9 cellular contexts compared by ENCODE assay signal in genomic region chr18:77068321-77068841, GRCh38.
DNase-seq lines count a peak whose midpoint lies in the region; ATAC-seq and TF ChIP-seq lines count a peak whose summit lies in the region.
"Had no signal": no experiment of that assay in that cellular context is flagged by ENCODE, and none has a peak within 500 bp of the region (broad histone marks: within the 10 kb centered on the region; RNA-seq: fewer than 3 reads in every experiment).

No MANE protein-coding gene starts in this region.

- peak overlapping the region; percentile 77 to 93 (median 84) for H3K27ac ChIP-seq in esophagus squamous epithelium

- peaks cover 54 to 97% (median 76%) of the 10 kb centered on the region in 3 donors for H3K4me1 ChIP-seq in esophagus squamous epithelium

- intact Hi-C loops in esophagus squamous epithelium (cut with DNase I): loop anchor here (10.0 kb wide), 1 partner anchor 66 kb away; the partner anchor contains the start of gene MBP

- peak in 1 of 4 donors; percentile 52 for TF ChIP-seq POLR2A in esophagus squamous epithelium (IDR thresholded peaks at IDR 0.05)

- peaks cover 0 to 16% (median 0%) of the 10 kb centered on the region in 3 donors for H3K36me3 ChIP-seq in esophagus squamous epithelium

- H3K27me3 ChIP-seq in esophagus squamous epithelium: no peaks in the 10 kb centered on the region

- WGBS in esophagus squamous epithelium, 2 donors: 48% methylated on average over 8 of the region's 8 CpGs

- ATAC-seq in GM18511 (IDR thresholded peaks at IDR 0.05; ENCODE audit: unreplicated experiment) (peak; percentile 23), HG02981 (IDR thresholded peaks at IDR 0.05; ENCODE audit: unreplicated experiment) (peak; percentile 28)
- ATAC-seq: K562 had no signal

- H3K4me3 ChIP-seq in esophagus squamous epithelium: no peak overlapping the region
- H3K4me3 ChIP-seq: K562 had no signal

- no peak for TF ChIP-seq CTCF in esophagus squamous epithelium (IDR thresholded peaks at IDR 0.05)

- H3K9me3 ChIP-seq in esophagus squamous epithelium: no peaks in the 10 kb centered on the region

- peak; percentile 55 for DNase-seq in T-helper 22 cell (ENCODE audit: low read depth)
- no peak for DNase-seq in esophagus squamous epithelium (lab: John Stamatoyannopoulos, UW)
- DNase-seq in renal cortical epithelial cell (ENCODE audit: low read depth): peak; percentile 91
- DNase-seq in T-helper 9 cell: no peak
- DNase-seq in GM19240 (ENCODE audit: insufficient read length, low spot score): no peak
- no peak for DNase-seq in AG08395 (ENCODE audit: low spot score)

Comparison
In these comparisons a context has a peak if more than half of its experiments do, and no peak if none do; other contexts are left out.
1. DNase-seq: peak in T-helper 22 cell (single experiment) and renal cortical epithelial cell (single experiment); none in esophagus squamous epithelium (single experiment), T-helper 9 cell (single experiment), GM19240 (single experiment) and AG08395 (single experiment).